In genomic region chr10:124625831-124626238, GRCh38 we compare ENCODE assay signal across 1 cellular context.
TF ChIP-seq lines count a peak whose summit lies in the region.

No MANE protein-coding gene starts in this region.

TF ChIP-seq in GM12878, 131 proteins besides CTCF, POLR2A, EP300 and RAD21:
- no peak for TF ChIP-seq NR2C2 (IDR thresholded peaks at IDR 0.05; ENCODE audit: borderline replicate concordance, control insufficient read depth, insufficient read length, low read depth)
- no peak for TF ChIP-seq CBX3 (IDR thresholded peaks at IDR 0.05; ENCODE audit: borderline replicate concordance, low read depth)
- no peak for TF ChIP-seq STAT1 (conservative IDR thresholded peaks at IDR 0.05)
- no peak for TF ChIP-seq TARDBP (IDR thresholded peaks at IDR 0.05; ENCODE audit: borderline replicate concordance)
- TF ChIP-seq FOS (IDR thresholded peaks at IDR 0.05; ENCODE audit: borderline replicate concordance, extremely low read depth, insufficient read length), result no peak
- no peak for TF ChIP-seq ZNF687 (IDR thresholded peaks at IDR 0.05)
- TF ChIP-seq EGR1 (IDR thresholded peaks at IDR 0.05; ENCODE audit: borderline replicate concordance in 1 of 2, low read depth in 2 of 2, low read length in 2 of 2), result no peak
- TF ChIP-seq RELA (IDR thresholded peaks at IDR 0.05; ENCODE audit: borderline replicate concordance, partially characterized antibody), result no peak
- no peak for TF ChIP-seq MTA3 (IDR thresholded peaks at IDR 0.05; ENCODE audit: borderline replicate concordance, low read length)
- TF ChIP-seq GATAD2B (conservative IDR thresholded peaks at IDR 0.05; ENCODE audit: low read depth), result no peak
- TF ChIP-seq DPF2 (IDR thresholded peaks at IDR 0.05), result no peak
- no peak for TF ChIP-seq CEBPB (IDR thresholded peaks at IDR 0.05; ENCODE audit: borderline replicate concordance in 1 of 2, low read depth in 2 of 2, low read length in 2 of 2)
- no peak for TF ChIP-seq NR2F1 (conservative IDR thresholded peaks at IDR 0.05)
- no peak for TF ChIP-seq SUPT20H (IDR thresholded peaks at IDR 0.05; ENCODE audit: borderline replicate concordance, control insufficient read depth, low read depth, low read length)
- TF ChIP-seq EZH2 (IDR thresholded peaks at IDR 0.05; ENCODE audit: borderline replicate concordance, control insufficient read depth, low read depth, low read length), result no peak
- no peak for TF ChIP-seq RB1 (IDR thresholded peaks at IDR 0.05; ENCODE audit: borderline replicate concordance)
- no peak for TF ChIP-seq RCOR1 (conservative IDR thresholded peaks at IDR 0.05; ENCODE audit: low read depth, low read length)
- no peak for TF ChIP-seq KLF5 (IDR thresholded peaks at IDR 0.05; ENCODE audit: partially characterized antibody)
- no peak for TF ChIP-seq KDM1A (IDR thresholded peaks at IDR 0.05; ENCODE audit: borderline replicate concordance)
- no peak for TF ChIP-seq ATF7 (IDR thresholded peaks at IDR 0.05; ENCODE audit: low read depth)
